ENCODE assay signal across 14 cellular contexts in genomic region chr4:151905197-151905596, GRCh38.
A peak's percentile ranks its signal among the peaks of the same experiment; 100 is the strongest.
DNase-seq lines count a peak whose midpoint lies in the region; ATAC-seq lines count a peak whose summit lies in the region.
"Had no signal": no experiment of that assay in that cellular context is flagged by ENCODE, and none has a peak within 500 bp of the region (broad histone marks: within the 10 kb centered on the region; RNA-seq: fewer than 3 reads in every experiment).

No MANE protein-coding gene starts in this region.

- ATAC-seq in GM18867 (IDR thresholded peaks at IDR 0.05; ENCODE audit: unreplicated experiment) = peak; percentile 98
- ATAC-seq in GM21447 (IDR thresholded peaks at IDR 0.05; ENCODE audit: unreplicated experiment) = peak; percentile 92
- ATAC-seq in HG03064 (IDR thresholded peaks at IDR 0.05; ENCODE audit: low read depth, unreplicated experiment) = peak; percentile 96
- ATAC-seq in left ventricle myocardium superior = no peak
- ATAC-seq: activated naive CD8-positive, alpha-beta T cell treated with anti-CD3 and anti-CD28 coated beads, Interleukin-2, amount 50 U/mL, for 24 hours had no signal

- intact Hi-C loops in left ventricle myocardium superior (cut with micrococcal nuclease) = no loop called here

- DNase-seq in NOMO-1 (lab: John Stamatoyannopoulos, UW; ENCODE audit: unreplicated experiment in 2 of 2) = peak; percentile 42 to 88
- no peak for DNase-seq in cerebellum (ENCODE audit: low spot score)
- no peak for DNase-seq in left ventricle myocardium superior
- no peak for DNase-seq in COLO829 (ENCODE audit: low spot score)
- no peak for DNase-seq in HUDEP-2 (lab: John Stamatoyannopoulos, UW; ENCODE audit: unreplicated experiment in 76 of 76)
- DNase-seq: activated CD4-positive, alpha-beta T cell treated with anti-CD3 and anti-CD28 coated beads, Interleukin-2, amount 50 U/mL, for 4 hours; activated naive CD8-positive, alpha-beta T cell treated with anti-CD3 and anti-CD28 coated beads, Interleukin-2, amount 50 U/mL, for 24 hours; CD4-positive, CD25-positive, alpha-beta regulatory T cell; IMR-90; NCI-H2171 treated with DMSO at 0.1 percent for 48 hours; trophoblast cell had no signal

Comparison
In these comparisons a context has a peak if more than half of its experiments do, and no peak if none do; other contexts are left out.
1. DNase-seq: peak in NOMO-1 (2 of 2); none in cerebellum (single experiment), left ventricle myocardium superior (single experiment), COLO829 (single experiment) and HUDEP-2 (0 of 76).